ENCODE assay signal across 1 cellular context in the genomic region with DNA sequence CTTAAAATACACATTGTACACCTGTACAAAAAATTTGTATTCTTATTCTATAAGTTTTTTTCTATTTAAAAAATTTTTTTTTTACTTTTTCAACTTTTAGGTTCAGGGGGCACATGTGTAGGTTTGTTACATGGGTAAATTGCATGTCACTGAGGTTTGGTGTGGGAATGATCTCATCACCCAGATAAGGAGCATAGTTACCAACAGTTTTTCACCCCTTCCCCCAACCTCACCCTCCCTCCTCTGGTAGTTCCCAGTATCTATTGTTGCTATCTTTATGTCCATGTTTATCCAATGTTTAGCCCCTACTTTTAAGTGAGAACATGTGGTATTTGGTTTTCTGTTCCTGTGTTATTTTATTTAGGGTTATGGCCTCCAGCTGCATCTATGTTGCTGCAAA.
A peak's percentile ranks its signal among the peaks of the same experiment; 100 is the strongest.
TF ChIP-seq lines count a peak whose summit lies in the region.

No MANE protein-coding gene starts in this region.

TF ChIP-seq in K562, 482 proteins besides CTCF, POLR2A, EP300 and RAD21 (continued from another document):
- TF ChIP-seq, protein P1, sequence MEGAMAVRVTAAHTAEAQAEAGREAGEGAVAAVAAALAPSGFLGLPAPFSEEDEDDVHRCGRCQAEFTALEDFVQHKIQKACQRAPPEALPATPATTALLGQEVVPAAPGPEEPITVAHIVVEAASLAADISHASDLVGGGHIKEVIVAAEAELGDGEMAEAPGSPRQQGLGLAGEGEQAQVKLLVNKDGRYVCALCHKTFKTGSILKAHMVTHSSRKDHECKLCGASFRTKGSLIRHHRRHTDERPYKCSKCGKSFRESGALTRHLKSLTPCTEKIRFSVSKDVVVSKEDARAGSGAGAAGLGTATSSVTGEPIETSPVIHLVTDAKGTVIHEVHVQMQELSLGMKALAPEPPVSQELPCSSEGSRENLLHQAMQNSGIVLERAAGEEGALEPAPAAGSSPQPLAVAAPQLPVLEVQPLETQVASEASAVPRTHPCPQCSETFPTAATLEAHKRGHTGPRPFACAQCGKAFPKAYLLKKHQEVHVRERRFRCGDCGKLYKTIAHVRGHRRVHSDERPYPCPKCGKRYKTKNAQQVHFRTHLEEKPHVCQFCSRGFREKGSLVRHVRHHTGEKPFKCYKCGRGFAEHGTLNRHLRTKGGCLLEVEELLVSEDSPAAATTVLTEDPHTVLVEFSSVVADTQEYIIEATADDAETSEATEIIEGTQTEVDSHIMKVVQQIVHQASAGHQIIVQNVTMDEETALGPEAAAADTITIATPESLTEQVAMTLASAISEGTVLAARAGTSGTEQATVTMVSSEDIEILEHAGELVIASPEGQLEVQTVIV (CRISPR knock-in tag; IDR thresholded peaks at IDR 0.05; ENCODE audit: borderline replicate concordance): no peak
- TF ChIP-seq, protein P2, sequence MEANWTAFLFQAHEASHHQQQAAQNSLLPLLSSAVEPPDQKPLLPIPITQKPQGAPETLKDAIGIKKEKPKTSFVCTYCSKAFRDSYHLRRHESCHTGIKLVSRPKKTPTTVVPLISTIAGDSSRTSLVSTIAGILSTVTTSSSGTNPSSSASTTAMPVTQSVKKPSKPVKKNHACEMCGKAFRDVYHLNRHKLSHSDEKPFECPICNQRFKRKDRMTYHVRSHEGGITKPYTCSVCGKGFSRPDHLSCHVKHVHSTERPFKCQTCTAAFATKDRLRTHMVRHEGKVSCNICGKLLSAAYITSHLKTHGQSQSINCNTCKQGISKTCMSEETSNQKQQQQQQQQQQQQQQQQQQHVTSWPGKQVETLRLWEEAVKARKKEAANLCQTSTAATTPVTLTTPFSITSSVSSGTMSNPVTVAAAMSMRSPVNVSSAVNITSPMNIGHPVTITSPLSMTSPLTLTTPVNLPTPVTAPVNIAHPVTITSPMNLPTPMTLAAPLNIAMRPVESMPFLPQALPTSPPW (CRISPR knock-in tag; IDR thresholded peaks at IDR 0.05): peak; percentile 52
- TF ChIP-seq FOXA3 (CRISPR knock-in tag; conservative IDR thresholded peaks at IDR 0.05 in 1 of 2, IDR thresholded peaks at IDR 0.05 in 1 of 2): no peak
- TF ChIP-seq ZC3H8 (IDR thresholded peaks at IDR 0.05): no peak
- TF ChIP-seq ARID1B (IDR thresholded peaks at IDR 0.05): peak; percentile 17; the same call in 1 of the 2 replicates
- peak; percentile 56; the same call in 1 of the 2 replicates for TF ChIP-seq JUND (IDR thresholded peaks at IDR 0.05; ENCODE audit: borderline replicate concordance, low read depth, low read length)
- peak; percentile 46; the same call in 1 of the 3 replicates for TF ChIP-seq JUND (tag; IDR thresholded peaks at IDR 0.05; ENCODE audit: borderline replicate concordance, low read depth, low read length)
- no peak for TF ChIP-seq SIRT6 (IDR thresholded peaks at IDR 0.05; ENCODE audit: low read depth, low read length)
